ENCODE assay signal across 16 cellular contexts in genomic region chr14:66099931-66100330, GRCh38.
DNase-seq lines count a peak whose midpoint lies in the region; ATAC-seq lines count a peak whose summit lies in the region.
"Had no signal": no experiment of that assay in that cellular context is flagged by ENCODE, and none has a peak within 500 bp of the region (broad histone marks: within the 10 kb centered on the region; RNA-seq: fewer than 3 reads in every experiment).

No MANE protein-coding gene starts in this region.

- H3K27me3 Mint-ChIP-seq in activated naive CD8-positive, alpha-beta T cell treated with anti-CD3 and anti-CD28 coated beads, Interleukin-2, amount 50 U/mL, for 24 hours = peaks cover 4% of the 10 kb centered on the region
- H3K27me3 Mint-ChIP-seq: activated T-cell treated with anti-CD3 and anti-CD28 coated beads, Interleukin-2, amount 50 U/mL, for 24 hours had no signal

- no peak overlapping the region for H3K4me3 Mint-ChIP-seq in activated naive CD8-positive, alpha-beta T cell treated with anti-CD3 and anti-CD28 coated beads, Interleukin-2, amount 50 U/mL, for 24 hours
- H3K4me3 Mint-ChIP-seq: activated T-cell treated with anti-CD3 and anti-CD28 coated beads, Interleukin-2, amount 50 U/mL, for 24 hours; WTC11 had no signal

- peak; percentile 29 for DNase-seq in activated CD4-positive, alpha-beta T cell treated with anti-CD3 and anti-CD28 coated beads for 48 hours
- no peak for DNase-seq in activated CD4-positive, alpha-beta T cell treated with anti-CD3 and anti-CD28 coated beads, Interleukin-2, amount 50 U/mL, for 1 hour
- DNase-seq in activated naive CD8-positive, alpha-beta T cell treated with anti-CD3 and anti-CD28 coated beads, Interleukin-2, amount 50 U/mL, for 24 hours = no peak
- DNase-seq in cerebellum (ENCODE audit: low spot score) = no peak
- no peak for DNase-seq in H4 (ENCODE audit: low spot score)
- DNase-seq: activated T-cell treated with anti-CD3 and anti-CD28 coated beads, Interleukin-2, amount 50 U/mL, for 24 hours; cortex of kidney; esophagus squamous epithelium; hippocampal formation; left colon; PC-9 had no signal

- peaks cover 4% of the 10 kb centered on the region for H3K4me1 Mint-ChIP-seq in activated naive CD8-positive, alpha-beta T cell treated with anti-CD3 and anti-CD28 coated beads, Interleukin-2, amount 50 U/mL, for 24 hours

- no peaks in the 10 kb centered on the region for H3K9me3 Mint-ChIP-seq in activated naive CD8-positive, alpha-beta T cell treated with anti-CD3 and anti-CD28 coated beads, Interleukin-2, amount 50 U/mL, for 24 hours
- H3K9me3 Mint-ChIP-seq: activated T-cell treated with anti-CD3 and anti-CD28 coated beads, Interleukin-2, amount 50 U/mL, for 24 hours had no signal

- H3K36me3 Mint-ChIP-seq in activated naive CD8-positive, alpha-beta T cell treated with anti-CD3 and anti-CD28 coated beads, Interleukin-2, amount 50 U/mL, for 24 hours (ENCODE audit: low read depth) = no peaks in the 10 kb centered on the region
- H3K36me3 Mint-ChIP-seq: WTC11 had no signal

- ATAC-seq in GM19023 (IDR thresholded peaks at IDR 0.05; ENCODE audit: unreplicated experiment) = peak; percentile 60
- ATAC-seq in HG02852 (IDR thresholded peaks at IDR 0.05; ENCODE audit: unreplicated experiment) = peak; percentile 88
- ATAC-seq in activated naive CD8-positive, alpha-beta T cell treated with anti-CD3 and anti-CD28 coated beads, Interleukin-2, amount 50 U/mL, for 24 hours = peak; percentile 83
- ATAC-seq in HG03045 (IDR thresholded peaks at IDR 0.05; ENCODE audit: unreplicated experiment) = no peak
- ATAC-seq: left colon, WTC11 had no signal

- H3K27ac Mint-ChIP-seq in activated naive CD8-positive, alpha-beta T cell treated with anti-CD3 and anti-CD28 coated beads, Interleukin-2, amount 50 U/mL, for 24 hours = no peak overlapping the region
- H3K27ac Mint-ChIP-seq: activated T-cell treated with anti-CD3 and anti-CD28 coated beads, Interleukin-2, amount 50 U/mL, for 24 hours; progenitor cell of endocrine pancreas; WTC11 had no signal
